In genomic region chr7:151987748-151988529, GRCh38 we compare ENCODE assay signal across 1 cellular context.
TF ChIP-seq lines count a peak whose summit lies in the region.

No MANE protein-coding gene starts in this region.

TF ChIP-seq in GM23338, 12 proteins besides CTCF, POLR2A, EP300 and RAD21 (continued from another document):
- TF ChIP-seq REST (IDR thresholded peaks at IDR 0.05; ENCODE audit: unreplicated experiment), result no peak
- no peak for TF ChIP-seq STAT1 (IDR thresholded peaks at IDR 0.05; ENCODE audit: unreplicated experiment)
- TF ChIP-seq ZNF462 (CRISPR knock-in tag; IDR thresholded peaks at IDR 0.05), result no peak
- no peak for TF ChIP-seq CREB1 (CRISPR knock-in tag; IDR thresholded peaks at IDR 0.05; ENCODE audit: low read depth)
- no peak for TF ChIP-seq POLR2AphosphoS5 (IDR thresholded peaks at IDR 0.05; ENCODE audit: low read depth)
- TF ChIP-seq ZNF331 (CRISPR knock-in tag; IDR thresholded peaks at IDR 0.05; ENCODE audit: low read depth), result no peak
